In the genomic region with DNA sequence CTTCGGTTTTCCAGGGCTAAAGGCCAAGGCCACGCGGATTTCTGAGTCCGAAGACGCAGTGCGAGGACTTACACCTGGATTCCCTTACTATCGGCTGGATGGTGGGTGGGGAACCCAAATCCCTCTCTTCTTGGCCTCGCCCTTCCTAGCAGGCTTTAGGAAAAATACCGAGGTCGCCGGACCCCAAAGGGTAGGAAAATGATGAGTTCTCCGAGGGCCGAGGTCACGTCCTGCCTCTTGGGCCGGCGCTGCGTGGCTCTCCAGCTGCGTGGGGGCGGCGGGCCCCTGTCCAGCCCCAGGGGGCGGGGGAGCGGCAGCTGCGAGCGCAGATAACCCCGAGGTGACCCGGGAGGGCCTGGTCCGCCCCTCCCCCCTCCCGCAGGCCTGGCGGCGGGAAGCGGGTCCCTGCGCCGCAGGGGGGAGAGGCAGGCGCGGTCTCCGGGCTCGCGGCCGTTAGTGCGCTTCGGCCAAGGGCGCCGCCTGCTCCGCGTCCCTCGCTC, we compare ENCODE assay signal across 1 cellular context.
A peak's percentile ranks its signal among the peaks of the same experiment; 100 is the strongest.
TF ChIP-seq lines count a peak whose summit lies in the region.

No MANE protein-coding gene starts in this region.

TF ChIP-seq in K562, 482 proteins besides CTCF, POLR2A, EP300 and RAD21 (continued from another document and continues in another):
- TF ChIP-seq, protein P1, sequence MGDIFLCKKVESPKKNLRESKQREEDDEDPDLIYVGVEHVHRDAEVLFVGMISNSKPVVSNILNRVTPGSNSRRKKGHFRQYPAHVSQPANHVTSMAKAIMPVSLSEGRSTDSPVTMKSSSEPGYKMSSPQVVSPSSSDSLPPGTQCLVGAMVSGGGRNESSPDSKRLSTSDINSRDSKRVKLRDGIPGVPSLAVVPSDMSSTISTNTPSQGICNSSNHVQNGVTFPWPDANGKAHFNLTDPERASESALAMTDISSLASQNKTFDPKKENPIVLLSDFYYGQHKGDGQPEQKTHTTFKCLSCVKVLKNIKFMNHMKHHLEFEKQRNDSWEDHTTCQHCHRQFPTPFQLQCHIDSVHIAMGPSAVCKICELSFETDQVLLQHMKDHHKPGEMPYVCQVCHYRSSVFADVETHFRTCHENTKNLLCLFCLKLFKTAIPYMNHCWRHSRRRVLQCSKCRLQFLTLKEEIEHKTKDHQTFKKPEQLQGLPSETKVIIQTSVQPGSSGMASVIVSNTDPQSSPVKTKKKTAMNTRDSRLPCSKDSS (IDR thresholded peaks at IDR 0.05; ENCODE audit: low read depth, partially characterized antibody) = no peak
- TF ChIP-seq, protein P2, sequence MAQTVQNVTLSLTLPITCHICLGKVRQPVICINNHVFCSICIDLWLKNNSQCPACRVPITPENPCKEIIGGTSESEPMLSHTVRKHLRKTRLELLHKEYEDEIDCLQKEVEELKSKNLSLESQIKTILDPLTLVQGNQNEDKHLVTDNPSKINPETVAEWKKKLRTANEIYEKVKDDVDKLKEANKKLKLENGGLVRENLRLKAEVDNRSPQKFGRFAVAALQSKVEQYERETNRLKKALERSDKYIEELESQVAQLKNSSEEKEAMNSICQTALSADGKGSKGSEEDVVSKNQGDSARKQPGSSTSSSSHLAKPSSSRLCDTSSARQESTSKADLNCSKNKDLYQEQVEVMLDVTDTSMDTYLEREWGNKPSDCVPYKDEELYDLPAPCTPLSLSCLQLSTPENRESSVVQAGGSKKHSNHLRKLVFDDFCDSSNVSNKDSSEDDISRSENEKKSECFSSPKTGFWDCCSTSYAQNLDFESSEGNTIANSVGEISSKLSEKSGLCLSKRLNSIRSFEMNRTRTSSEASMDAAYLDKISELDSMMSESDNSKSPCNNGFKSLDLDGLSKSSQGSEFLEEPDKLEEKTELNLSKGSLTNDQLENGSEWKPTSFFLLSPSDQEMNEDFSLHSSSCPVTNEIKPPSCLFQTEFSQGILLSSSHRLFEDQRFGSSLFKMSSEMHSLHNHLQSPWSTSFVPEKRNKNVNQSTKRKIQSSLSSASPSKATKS (CRISPR knock-in tag; IDR thresholded peaks at IDR 0.05) = no peak
- TF ChIP-seq FOXK2 (conservative IDR thresholded peaks at IDR 0.05 in 1 of 2, IDR thresholded peaks at IDR 0.05 in 1 of 2; ENCODE audit: low read depth in 2 of 2) (no peak), NR1H2 (CRISPR knock-in tag; IDR thresholded peaks at IDR 0.05) (0 out of 2 replicates have a peak, but pooled peaks have one; percentile 8), YY1 (IDR thresholded peaks at IDR 0.05; ENCODE audit: borderline replicate concordance in 1 of 3, control insufficient read depth in 1 of 3, extremely low read depth in 1 of 3, insufficient read depth in 3 of 3, insufficient read length in 1 of 3, insufficient replicate concordance in 2 of 3, low read depth in 1 of 3, low read length in 2 of 3) (peak in 1 of 3 experiments; percentile 25), SOX6 (IDR thresholded peaks at IDR 0.05) (peak; percentile 85), PTBP1 (IDR thresholded peaks at IDR 0.05; ENCODE audit: low read depth, low read length) (peak; percentile 82; the same call in 1 of the 2 replicates), PHB2 (IDR thresholded peaks at IDR 0.05; ENCODE audit: low read depth) (no peak), TOE1 (IDR thresholded peaks at IDR 0.05; ENCODE audit: borderline replicate concordance) (no peak; the same call in 1 of the 2 replicates), TOE1 (CRISPR knock-in tag; IDR thresholded peaks at IDR 0.05; ENCODE audit: borderline replicate concordance, low read depth) (no peak), ETV1 (tag; conservative IDR thresholded peaks at IDR 0.05; ENCODE audit: low read depth) (0 out of 2 replicates have a peak, but pooled peaks have one; percentile 17), COPS2 (conservative IDR thresholded peaks at IDR 0.05) (no peak), ZNF146 (CRISPR knock-in tag; IDR thresholded peaks at IDR 0.05; ENCODE audit: unreplicated experiment) (no peak), TBL1XR1 (IDR thresholded peaks at IDR 0.05; ENCODE audit: low read length in 2 of 2) (peak; percentile 92 to 97), ETS2 (tag; IDR thresholded peaks at IDR 0.05; ENCODE audit: borderline replicate concordance, poor library complexity, severe bottlenecking) (no peak), PCBP1 (IDR thresholded peaks at IDR 0.05; ENCODE audit: low read depth, low read length, poor library complexity, severe bottlenecking) (peak; percentile 99), KLF1 (tag; IDR thresholded peaks at IDR 0.05) (peak; percentile 88)
- TF ChIP-seq, protein P3, sequence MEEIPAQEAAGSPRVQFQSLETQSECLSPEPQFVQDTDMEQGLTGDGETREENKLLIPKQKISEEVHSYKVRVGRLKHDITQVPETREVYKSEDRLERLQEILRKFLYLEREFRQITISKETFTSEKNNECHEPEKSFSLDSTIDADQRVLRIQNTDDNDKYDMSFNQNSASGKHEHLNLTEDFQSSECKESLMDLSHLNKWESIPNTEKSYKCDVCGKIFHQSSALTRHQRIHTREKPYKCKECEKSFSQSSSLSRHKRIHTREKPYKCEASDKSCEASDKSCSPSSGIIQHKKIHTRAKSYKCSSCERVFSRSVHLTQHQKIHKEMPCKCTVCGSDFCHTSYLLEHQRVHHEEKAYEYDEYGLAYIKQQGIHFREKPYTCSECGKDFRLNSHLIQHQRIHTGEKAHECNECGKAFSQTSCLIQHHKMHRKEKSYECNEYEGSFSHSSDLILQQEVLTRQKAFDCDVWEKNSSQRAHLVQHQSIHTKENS (CRISPR knock-in tag; IDR thresholded peaks at IDR 0.05) = no peak
- TF ChIP-seq, protein P4, sequence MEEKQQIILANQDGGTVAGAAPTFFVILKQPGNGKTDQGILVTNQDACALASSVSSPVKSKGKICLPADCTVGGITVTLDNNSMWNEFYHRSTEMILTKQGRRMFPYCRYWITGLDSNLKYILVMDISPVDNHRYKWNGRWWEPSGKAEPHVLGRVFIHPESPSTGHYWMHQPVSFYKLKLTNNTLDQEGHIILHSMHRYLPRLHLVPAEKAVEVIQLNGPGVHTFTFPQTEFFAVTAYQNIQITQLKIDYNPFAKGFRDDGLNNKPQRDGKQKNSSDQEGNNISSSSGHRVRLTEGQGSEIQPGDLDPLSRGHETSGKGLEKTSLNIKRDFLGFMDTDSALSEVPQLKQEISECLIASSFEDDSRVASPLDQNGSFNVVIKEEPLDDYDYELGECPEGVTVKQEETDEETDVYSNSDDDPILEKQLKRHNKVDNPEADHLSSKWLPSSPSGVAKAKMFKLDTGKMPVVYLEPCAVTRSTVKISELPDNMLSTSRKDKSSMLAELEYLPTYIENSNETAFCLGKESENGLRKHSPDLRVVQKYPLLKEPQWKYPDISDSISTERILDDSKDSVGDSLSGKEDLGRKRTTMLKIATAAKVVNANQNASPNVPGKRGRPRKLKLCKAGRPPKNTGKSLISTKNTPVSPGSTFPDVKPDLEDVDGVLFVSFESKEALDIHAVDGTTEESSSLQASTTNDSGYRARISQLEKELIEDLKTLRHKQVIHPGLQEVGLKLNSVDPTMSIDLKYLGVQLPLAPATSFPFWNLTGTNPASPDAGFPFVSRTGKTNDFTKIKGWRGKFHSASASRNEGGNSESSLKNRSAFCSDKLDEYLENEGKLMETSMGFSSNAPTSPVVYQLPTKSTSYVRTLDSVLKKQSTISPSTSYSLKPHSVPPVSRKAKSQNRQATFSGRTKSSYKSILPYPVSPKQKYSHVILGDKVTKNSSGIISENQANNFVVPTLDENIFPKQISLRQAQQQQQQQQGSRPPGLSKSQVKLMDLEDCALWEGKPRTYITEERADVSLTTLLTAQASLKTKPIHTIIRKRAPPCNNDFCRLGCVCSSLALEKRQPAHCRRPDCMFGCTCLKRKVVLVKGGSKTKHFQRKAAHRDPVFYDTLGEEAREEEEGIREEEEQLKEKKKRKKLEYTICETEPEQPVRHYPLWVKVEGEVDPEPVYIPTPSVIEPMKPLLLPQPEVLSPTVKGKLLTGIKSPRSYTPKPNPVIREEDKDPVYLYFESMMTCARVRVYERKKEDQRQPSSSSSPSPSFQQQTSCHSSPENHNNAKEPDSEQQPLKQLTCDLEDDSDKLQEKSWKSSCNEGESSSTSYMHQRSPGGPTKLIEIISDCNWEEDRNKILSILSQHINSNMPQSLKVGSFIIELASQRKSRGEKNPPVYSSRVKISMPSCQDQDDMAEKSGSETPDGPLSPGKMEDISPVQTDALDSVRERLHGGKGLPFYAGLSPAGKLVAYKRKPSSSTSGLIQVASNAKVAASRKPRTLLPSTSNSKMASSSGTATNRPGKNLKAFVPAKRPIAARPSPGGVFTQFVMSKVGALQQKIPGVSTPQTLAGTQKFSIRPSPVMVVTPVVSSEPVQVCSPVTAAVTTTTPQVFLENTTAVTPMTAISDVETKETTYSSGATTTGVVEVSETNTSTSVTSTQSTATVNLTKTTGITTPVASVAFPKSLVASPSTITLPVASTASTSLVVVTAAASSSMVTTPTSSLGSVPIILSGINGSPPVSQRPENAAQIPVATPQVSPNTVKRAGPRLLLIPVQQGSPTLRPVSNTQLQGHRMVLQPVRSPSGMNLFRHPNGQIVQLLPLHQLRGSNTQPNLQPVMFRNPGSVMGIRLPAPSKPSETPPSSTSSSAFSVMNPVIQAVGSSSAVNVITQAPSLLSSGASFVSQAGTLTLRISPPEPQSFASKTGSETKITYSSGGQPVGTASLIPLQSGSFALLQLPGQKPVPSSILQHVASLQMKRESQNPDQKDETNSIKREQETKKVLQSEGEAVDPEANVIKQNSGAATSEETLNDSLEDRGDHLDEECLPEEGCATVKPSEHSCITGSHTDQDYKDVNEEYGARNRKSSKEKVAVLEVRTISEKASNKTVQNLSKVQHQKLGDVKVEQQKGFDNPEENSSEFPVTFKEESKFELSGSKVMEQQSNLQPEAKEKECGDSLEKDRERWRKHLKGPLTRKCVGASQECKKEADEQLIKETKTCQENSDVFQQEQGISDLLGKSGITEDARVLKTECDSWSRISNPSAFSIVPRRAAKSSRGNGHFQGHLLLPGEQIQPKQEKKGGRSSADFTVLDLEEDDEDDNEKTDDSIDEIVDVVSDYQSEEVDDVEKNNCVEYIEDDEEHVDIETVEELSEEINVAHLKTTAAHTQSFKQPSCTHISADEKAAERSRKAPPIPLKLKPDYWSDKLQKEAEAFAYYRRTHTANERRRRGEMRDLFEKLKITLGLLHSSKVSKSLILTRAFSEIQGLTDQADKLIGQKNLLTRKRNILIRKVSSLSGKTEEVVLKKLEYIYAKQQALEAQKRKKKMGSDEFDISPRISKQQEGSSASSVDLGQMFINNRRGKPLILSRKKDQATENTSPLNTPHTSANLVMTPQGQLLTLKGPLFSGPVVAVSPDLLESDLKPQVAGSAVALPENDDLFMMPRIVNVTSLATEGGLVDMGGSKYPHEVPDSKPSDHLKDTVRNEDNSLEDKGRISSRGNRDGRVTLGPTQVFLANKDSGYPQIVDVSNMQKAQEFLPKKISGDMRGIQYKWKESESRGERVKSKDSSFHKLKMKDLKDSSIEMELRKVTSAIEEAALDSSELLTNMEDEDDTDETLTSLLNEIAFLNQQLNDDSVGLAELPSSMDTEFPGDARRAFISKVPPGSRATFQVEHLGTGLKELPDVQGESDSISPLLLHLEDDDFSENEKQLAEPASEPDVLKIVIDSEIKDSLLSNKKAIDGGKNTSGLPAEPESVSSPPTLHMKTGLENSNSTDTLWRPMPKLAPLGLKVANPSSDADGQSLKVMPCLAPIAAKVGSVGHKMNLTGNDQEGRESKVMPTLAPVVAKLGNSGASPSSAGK (IDR thresholded peaks at IDR 0.05) = peak; percentile 93
- TF ChIP-seq, protein P5, sequence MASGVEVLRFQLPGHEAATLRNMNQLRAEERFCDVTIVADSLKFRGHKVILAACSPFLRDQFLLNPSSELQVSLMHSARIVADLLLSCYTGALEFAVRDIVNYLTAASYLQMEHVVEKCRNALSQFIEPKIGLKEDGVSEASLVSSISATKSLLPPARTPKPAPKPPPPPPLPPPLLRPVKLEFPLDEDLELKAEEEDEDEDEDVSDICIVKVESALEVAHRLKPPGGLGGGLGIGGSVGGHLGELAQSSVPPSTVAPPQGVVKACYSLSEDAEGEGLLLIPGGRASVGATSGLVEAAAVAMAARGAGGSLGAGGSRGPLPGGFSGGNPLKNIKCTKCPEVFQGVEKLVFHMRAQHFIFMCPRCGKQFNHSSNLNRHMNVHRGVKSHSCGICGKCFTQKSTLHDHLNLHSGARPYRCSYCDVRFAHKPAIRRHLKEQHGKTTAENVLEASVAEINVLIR (CRISPR knock-in tag; IDR thresholded peaks at IDR 0.05) = 0 out of 2 replicates have a peak, but pooled peaks have one; percentile 15
- TF ChIP-seq, protein P6, sequence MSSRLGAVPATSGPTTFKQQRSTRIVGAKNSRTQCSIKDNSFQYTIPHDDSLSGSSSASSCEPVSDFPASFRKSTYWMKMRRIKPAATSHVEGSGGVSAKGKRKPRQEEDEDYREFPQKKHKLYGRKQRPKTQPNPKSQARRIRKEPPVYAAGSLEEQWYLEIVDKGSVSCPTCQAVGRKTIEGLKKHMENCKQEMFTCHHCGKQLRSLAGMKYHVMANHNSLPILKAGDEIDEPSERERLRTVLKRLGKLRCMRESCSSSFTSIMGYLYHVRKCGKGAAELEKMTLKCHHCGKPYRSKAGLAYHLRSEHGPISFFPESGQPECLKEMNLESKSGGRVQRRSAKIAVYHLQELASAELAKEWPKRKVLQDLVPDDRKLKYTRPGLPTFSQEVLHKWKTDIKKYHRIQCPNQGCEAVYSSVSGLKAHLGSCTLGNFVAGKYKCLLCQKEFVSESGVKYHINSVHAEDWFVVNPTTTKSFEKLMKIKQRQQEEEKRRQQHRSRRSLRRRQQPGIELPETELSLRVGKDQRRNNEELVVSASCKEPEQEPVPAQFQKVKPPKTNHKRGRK (tag; IDR thresholded peaks at IDR 0.05) = no peak
- TF ChIP-seq, protein P7, sequence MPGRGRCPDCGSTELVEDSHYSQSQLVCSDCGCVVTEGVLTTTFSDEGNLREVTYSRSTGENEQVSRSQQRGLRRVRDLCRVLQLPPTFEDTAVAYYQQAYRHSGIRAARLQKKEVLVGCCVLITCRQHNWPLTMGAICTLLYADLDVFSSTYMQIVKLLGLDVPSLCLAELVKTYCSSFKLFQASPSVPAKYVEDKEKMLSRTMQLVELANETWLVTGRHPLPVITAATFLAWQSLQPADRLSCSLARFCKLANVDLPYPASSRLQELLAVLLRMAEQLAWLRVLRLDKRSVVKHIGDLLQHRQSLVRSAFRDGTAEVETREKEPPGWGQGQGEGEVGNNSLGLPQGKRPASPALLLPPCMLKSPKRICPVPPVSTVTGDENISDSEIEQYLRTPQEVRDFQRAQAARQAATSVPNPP (IDR thresholded peaks at IDR 0.05; ENCODE audit: borderline replicate concordance, insufficient read depth, insufficient read length) = no peak
